In the genomic region with DNA sequence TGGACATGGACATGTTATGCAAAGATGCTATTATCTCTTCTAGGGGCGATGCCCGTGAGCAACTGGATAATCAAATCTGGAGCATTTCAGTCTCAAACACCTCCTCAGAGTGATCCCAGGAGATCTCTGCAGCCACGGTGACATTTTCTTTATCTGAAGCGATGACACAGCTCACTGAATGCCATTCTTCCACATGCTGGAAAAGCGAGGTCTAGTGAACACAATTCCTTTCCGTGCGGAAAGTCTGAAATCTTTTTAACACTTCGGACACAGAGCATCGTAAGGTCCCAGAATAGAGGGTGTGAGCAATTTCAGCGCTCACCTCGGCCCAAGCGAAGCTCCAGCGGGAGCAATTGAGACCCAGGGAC, we compare ENCODE assay signal across 8 cellular contexts. TPM values are rescaled to one million over a fixed set of nuclear protein-coding genes. Genes with fewer than 3 reads are reported as not detected.
A peak's percentile ranks its signal among the peaks of the same experiment; 100 is the strongest.
DNase-seq lines count a peak whose midpoint lies in the region; ATAC-seq, FAIRE-seq and TF ChIP-seq lines count a peak whose summit lies in the region.

No MANE protein-coding gene starts in this region.

- H3K36me3 ChIP-seq in gastrocnemius medialis, result peaks cover 0 to 7% of the 10 kb centered on the region in 2 donors

- CTCF ChIA-PET in RWPE1 (lab: Yijun Ruan, JAX), result interaction anchor here (0.6 to 1.5 kb wide), 5 partner anchors 15 to 896 kb away, joined by 3 to 4 read pairs (median 3); partner anchors contain the start of gene NCBP3

- POLR2A ChIA-PET in RWPE1 (lab: Yijun Ruan, JAX; ENCODE audit: low non-redundant PET), result interaction anchor here (0.5 kb wide), 1 partner anchor 23 kb away, joined by 3 read pairs; no protein-coding TSS in a partner anchor

- H3K27ac ChIP-seq in RWPE1 (peak overlapping the region; percentile 78), gastrocnemius medialis (peak overlapping the region; percentile 92 to 96 (median 92))

- peaks cover 16 to 26% of the 10 kb centered on the region in 2 donors for H3K4me1 ChIP-seq in gastrocnemius medialis

- H3K9me3 ChIP-seq in gastrocnemius medialis, result no peaks in the 10 kb centered on the region

- intact Hi-C loops in gastrocnemius medialis (cut with DNase I; ENCODE audit: low total_unique reads), result loop anchor here (2.0 to 5.0 kb wide), 2 partner anchors 41 to 82 kb away; no protein-coding TSS in a partner anchor

- no peaks in the 10 kb centered on the region for H3K27me3 ChIP-seq in gastrocnemius medialis

- peak; percentile 44 for FAIRE-seq in GM19239 (lab: Jason Lieb, UNC)

- ATAC-seq in gastrocnemius medialis (peak in 1 of 2 donors; percentile 28), HG02759 (IDR thresholded peaks at IDR 0.05; ENCODE audit: unreplicated experiment) (no peak), HG02840 (IDR thresholded peaks at IDR 0.05; ENCODE audit: low FRiP score, unreplicated experiment) (no peak)

- H3K4me3 ChIP-seq in fibroblast of mammary gland (ENCODE audit: control insufficient read depth, low read depth, low read length) (peak overlapping the region; percentile 89), gastrocnemius medialis (peak overlapping the region; percentile 90 to 98 (median 92))

- TF ChIP-seq POLR2A in gastrocnemius medialis (IDR thresholded peaks at IDR 0.05), result no peak

- in situ Hi-C loops in gastrocnemius medialis (cut with MboI; ENCODE audit: low sequenced_read_pairs in 4 of 4), result no loop called here

- DNase-seq in GM19239 (ENCODE audit: insufficient read length, low spot score), result no peak
- DNase-seq in RWPE1 (ENCODE audit: low spot score), result no peak
- no peak for DNase-seq in fibroblast of mammary gland (ENCODE audit: low read depth)
- DNase-seq in gastrocnemius medialis, result no peak
- DNase-seq in GM19240 (ENCODE audit: insufficient read length, low spot score), result no peak
- DNase-seq in GDM1 (lab: John Stamatoyannopoulos, UW), result no peak

- TF ChIP-seq CTCF in RWPE1 (conservative IDR thresholded peaks at IDR 0.05; ENCODE audit: low read depth) (no peak), fibroblast of mammary gland (conservative IDR thresholded peaks at IDR 0.05; ENCODE audit: control insufficient read depth, insufficient read depth, low read depth, low read length) (no peak), gastrocnemius medialis (IDR thresholded peaks at IDR 0.05 in 4 of 5, conservative IDR thresholded peaks at IDR 0.05 in 1 of 5) (no peak)

RNA-seq across cellular contexts. Expression of gene HASPIN, which starts 0.5 kb away (rescaled TPM):
- total RNA-seq in gastrocnemius medialis, result 1 to 10 TPM in 1 of 4 donors, under 1 TPM in 3; 0.20 to 1.3 (median 0.24) TPM

RNA-seq across cellular contexts. Expression of gene P2RX5, which starts 27.2 kb away (rescaled TPM):
- total RNA-seq in gastrocnemius medialis, result 10 to 100 TPM; 12.3 to 52.9 (median 30.2) TPM

RNA-seq across cellular contexts. Expression of gene EMC6, which starts 54.6 kb away (rescaled TPM):
- 10 to 100 TPM; 40.6 to 73.8 (median 54.5) TPM for total RNA-seq in gastrocnemius medialis

RNA-seq across cellular contexts. Expression of gene TAX1BP3, which starts 54.8 kb away (rescaled TPM):
- 10 to 100 TPM; 24.1 to 45.1 (median 33.8) TPM for total RNA-seq in gastrocnemius medialis
